8 cellular contexts compared by ENCODE assay signal in genomic region chr1:20788489-20788795, GRCh38. TPM values are rescaled to one million over a fixed set of nuclear protein-coding genes. Genes with fewer than 3 reads are reported as not detected.
DNase-seq lines count a peak whose midpoint lies in the region; FAIRE-seq and TF ChIP-seq lines count a peak whose summit lies in the region.
"Had no signal": no experiment of that assay in that cellular context is flagged by ENCODE, and none has a peak within 500 bp of the region (broad histone marks: within the 10 kb centered on the region; RNA-seq: fewer than 3 reads in every experiment).

No MANE protein-coding gene starts in this region.

- H3K9me3 ChIP-seq in H9 (ENCODE audit: control insufficient read depth, low read depth, low read length) (no peaks in the 10 kb centered on the region), endothelial cell of umbilical vein (replicated peaks; ENCODE audit: control insufficient read depth, insufficient read depth, low read length) (no peaks in the 10 kb centered on the region), skeletal muscle tissue (ENCODE audit: control insufficient read depth in 3 of 3, low read length in 3 of 3) (no peaks in the 10 kb centered on the region), Peyer's patch (no peaks in the 10 kb centered on the region)

- H2BK5ac ChIP-seq in H9 (ENCODE audit: insufficient read length, low read length), result no peak overlapping the region

- H3T11ph ChIP-seq in H9 (ENCODE audit: low read length), result no peak overlapping the region

- no CpG with 5 or more reads among the region's 8 CpGs for WGBS in H9 (ENCODE audit: extremely low coverage, insufficient read length, low lambda C conversion rate)

- H4K5ac ChIP-seq in H9 (ENCODE audit: insufficient read length, low read depth, low read length), result no peak overlapping the region

- CTCF ChIA-PET in RWPE1 (lab: Yijun Ruan, JAX), result interaction anchor here (0.6 to 0.8 kb wide), 2 partner anchors 13 to 14 kb away, joined by 3 to 5 read pairs; no protein-coding TSS in a partner anchor
- CTCF ChIA-PET in endothelial cell of umbilical vein (lab: Charles Lee), result interaction anchor here (0.7 to 4.7 kb wide), 4 partner anchors 13 to 407 kb away, joined by 3 to 49 read pairs (median 4); no protein-coding TSS in a partner anchor

- H3K9ac ChIP-seq in H9 (ENCODE audit: extremely low read depth, insufficient read length, low read length) (peak overlapping the region; percentile 91), endothelial cell of umbilical vein (replicated peaks; ENCODE audit: extremely low read depth, insufficient read depth, low read length) (no peak overlapping the region), skeletal muscle tissue (ENCODE audit: low read depth in 1 of 3, low read length in 3 of 3) (no peak overlapping the region)

- no peak overlapping the region for H3K4ac ChIP-seq in H9 (ENCODE audit: low read depth, low read length)

- H3K9me3 Mint-ChIP-seq in H9, result no peaks in the 10 kb centered on the region; a peak in 1 of 5 replicates

- H3K27ac ChIP-seq in H9 (ENCODE audit: insufficient read length, low read depth, low read length) (no peak overlapping the region), RWPE1 (peak overlapping the region; percentile 68), endothelial cell of umbilical vein (ENCODE audit: insufficient read depth, low read depth, low read length) (no peak overlapping the region), skeletal muscle tissue (ENCODE audit: low read depth, low read length) (peak overlapping the region; percentile 94), Peyer's patch (no peak overlapping the region)

- no peak overlapping the region for H2BK120ac ChIP-seq in H9 (ENCODE audit: low read depth, low read length, poor library complexity, severe bottlenecking)

- peaks cover 0 to 5% (median 0%) of the 10 kb centered on the region in 3 experiments; a peak in 3 of 7 replicates for H3K36me3 Mint-ChIP-seq in H9 (ENCODE audit: insufficient read depth in 1 of 3, low read depth in 3 of 3)

- H2BK20ac ChIP-seq in H9 (ENCODE audit: low read depth, low read length, poor library complexity, severe bottlenecking), result no peak overlapping the region

- intact Hi-C loops in endothelial cell of umbilical vein (cut with micrococcal nuclease), result loop anchor here (5.0 kb wide), 2 partner anchors 91 to 389 kb away; partner anchors contain the start of gene EIF4G3

- no peaks in the 10 kb centered on the region for H4K20me1 ChIP-seq in H9 (ENCODE audit: control insufficient read depth, insufficient read depth, insufficient read length)
- no peaks in the 10 kb centered on the region for H4K20me1 ChIP-seq in endothelial cell of umbilical vein (replicated peaks; ENCODE audit: control insufficient read depth, extremely low read depth, insufficient read depth, low read length)

- no peaks in the 10 kb centered on the region for H3K27me3 ChIP-seq in H9 (ENCODE audit: insufficient read depth, low read length)
- no peaks in the 10 kb centered on the region for H3K27me3 ChIP-seq in endothelial cell of umbilical vein (ENCODE audit: control insufficient read depth in 2 of 2, insufficient read depth in 2 of 2, low read length in 2 of 2)
- no peaks in the 10 kb centered on the region for H3K27me3 ChIP-seq in skeletal muscle tissue (ENCODE audit: control insufficient read depth in 3 of 3, insufficient read depth in 3 of 3, low read length in 3 of 3)
- no peaks in the 10 kb centered on the region for H3K27me3 ChIP-seq in Peyer's patch

- no peaks in the 10 kb centered on the region for H3K9me1 ChIP-seq in endothelial cell of umbilical vein (replicated peaks; ENCODE audit: control insufficient read depth, extremely low read depth, insufficient read depth, low read length)

- H3K4me1 ChIP-seq in H9 (ENCODE audit: insufficient read depth, low read length), result no peaks in the 10 kb centered on the region
- peaks cover 13% of the 10 kb centered on the region for H3K4me1 ChIP-seq in endothelial cell of umbilical vein (ENCODE audit: control insufficient read depth, extremely low read depth, insufficient read depth, low read length)
- H3K4me1 ChIP-seq in skeletal muscle tissue (ENCODE audit: control insufficient read depth in 3 of 3, insufficient read depth in 3 of 3, low read length in 3 of 3), result peaks cover 0 to 23% (median 8%) of the 10 kb centered on the region in 3 donors
- H3K4me1 ChIP-seq in Peyer's patch, result peaks cover 3 to 20% (median 6%) of the 10 kb centered on the region in 4 donors

- no peak for TF ChIP-seq POLR2A in endothelial cell of umbilical vein (IDR thresholded peaks at IDR 0.05; ENCODE audit: low read depth, low read length)
- TF ChIP-seq POLR2A in Peyer's patch (IDR thresholded peaks at IDR 0.05), result no peak

- peaks cover 8% of the 10 kb centered on the region for H3K23me2 ChIP-seq in H9 (ENCODE audit: insufficient read length, low read depth, low read length, poor library complexity, severe bottlenecking)

- H3K14ac ChIP-seq in H9 (ENCODE audit: insufficient read depth, low read length), result no peak overlapping the region

- no peak overlapping the region for H3K23ac ChIP-seq in H9 (ENCODE audit: insufficient read length, low read depth, low read length)

- peak; percentile 8 for FAIRE-seq in endothelial cell of umbilical vein (lab: Jason Lieb, UNC)

- H3K36me3 ChIP-seq in endothelial cell of umbilical vein (ENCODE audit: control insufficient read depth in 2 of 2, extremely low read depth in 1 of 2, insufficient read depth in 2 of 2, low read length in 2 of 2), result no peaks in the 10 kb centered on the region
- no peaks in the 10 kb centered on the region for H3K36me3 ChIP-seq in skeletal muscle tissue (ENCODE audit: control insufficient read depth in 3 of 3, insufficient read depth in 3 of 3, low read length in 3 of 3)
- no peaks in the 10 kb centered on the region for H3K36me3 ChIP-seq in Peyer's patch

- H3K18ac ChIP-seq in H9 (ENCODE audit: insufficient read length, low read depth, low read length), result no peak overlapping the region

- peak overlapping the region; percentile 90 to 97 for H3K4me3 Mint-ChIP-seq in H9

- H4K91ac ChIP-seq in H9 (ENCODE audit: insufficient read length, low read depth, low read length), result no peak overlapping the region

- BruUV-seq in endothelial cell of umbilical vein (replicated peaks; lab: Mats Ljungman, UMichigan), result no TSS peak

- peaks cover 4% of the 10 kb centered on the region for H3K79me1 ChIP-seq in H9 (ENCODE audit: insufficient read depth, low read depth, low read length, poor library complexity, severe bottlenecking)

- no peak overlapping the region for H3K56ac ChIP-seq in H9 (ENCODE audit: insufficient read length, low read depth, low read length)

- H2BK12ac ChIP-seq in H9 (ENCODE audit: insufficient read length, low read depth, low read length), result no peak overlapping the region

- H3K79me2 ChIP-seq in H9 (ENCODE audit: insufficient read depth, low read length), result peaks cover 13% of the 10 kb centered on the region
- peaks cover 30% of the 10 kb centered on the region for H3K79me2 ChIP-seq in endothelial cell of umbilical vein (ENCODE audit: control insufficient read depth, insufficient read depth, low read length)

- peak overlapping the region in 2 of 3 experiments; percentile 98 to 99; a peak in 2 of 7 replicates for H3K27ac Mint-ChIP-seq in H9

- DNase-seq in H9 (no peak), RWPE1 (ENCODE audit: low spot score) (no peak), endothelial cell of umbilical vein (ENCODE audit: low read depth, low spot score) (no peak), Peyer's patch (no peak), iPS-NIHi7 (ENCODE audit: extremely low spot score) (no peak), DMS153 treated with DMSO at 0.1 percent for 48 hours (lab: John Stamatoyannopoulos, UW; ENCODE audit: unreplicated experiment) (no peak)
- DNase-seq: NCI-H526 treated with DMSO at 0.1 percent for 48 hours had no signal

- H2AFZ ChIP-seq in H9 (ENCODE audit: low read length) (no peak overlapping the region), endothelial cell of umbilical vein (ENCODE audit: low read depth, low read length) (no peak overlapping the region)

- peaks cover 21 to 24% of the 10 kb centered on the region in 2 experiments for H3K4me1 Mint-ChIP-seq in H9

- H3K27me3 Mint-ChIP-seq in H9 (ENCODE audit: low read depth), result 0 out of 2 replicates have a peak, but pooled peaks cover 2% of the 10 kb centered on the region

- POLR2A ChIA-PET in RWPE1 (lab: Yijun Ruan, JAX; ENCODE audit: low non-redundant PET) (no interaction called here), endothelial cell of umbilical vein (lab: Charles Lee) (interaction anchor here (0.7 kb wide), 1 partner anchor 36 kb away, joined by 4 read pairs; no protein-coding TSS in a partner anchor)

- TF ChIP-seq CTCF in H9 (conservative IDR thresholded peaks at IDR 0.05), result no peak
- no peak for TF ChIP-seq CTCF in RWPE1 (conservative IDR thresholded peaks at IDR 0.05; ENCODE audit: low read depth)
- no peak for TF ChIP-seq CTCF in endothelial cell of umbilical vein (IDR thresholded peaks at IDR 0.05; ENCODE audit: extremely low read depth in 1 of 2, insufficient read depth in 1 of 2, low read depth in 1 of 2, low read length in 2 of 2)
- TF ChIP-seq CTCF in Peyer's patch (IDR thresholded peaks at IDR 0.05), result no peak

- no peak overlapping the region for H2AK5ac ChIP-seq in H9 (ENCODE audit: insufficient read length, low read length)

- dilution Hi-C loops in endothelial cell of umbilical vein (cut with MboI; ENCODE audit: extremely low pct_ligation_motif_present, low sequenced_read_pairs), result no loop called here

- no peak overlapping the region for H4K8ac ChIP-seq in H9 (replicated peaks; ENCODE audit: insufficient read length, low read depth, low read length)

- no peak overlapping the region for H2BK15ac ChIP-seq in H9 (ENCODE audit: low read depth, low read length)

- H3K4me2 ChIP-seq in H9 (ENCODE audit: insufficient read depth, insufficient read length, low read length), result peak overlapping the region; percentile 97
- H3K4me2 ChIP-seq in endothelial cell of umbilical vein (ENCODE audit: insufficient read depth, low read length), result peak overlapping the region; percentile 80

- H3K4me3 ChIP-seq in endothelial cell of umbilical vein (replicated peaks in 1 of 3; ENCODE audit: insufficient read depth in 1 of 3, low read depth in 1 of 3, low read length in 3 of 3) (no peak overlapping the region), skeletal muscle tissue (ENCODE audit: low read length in 3 of 3) (no peak overlapping the region), Peyer's patch (no peak overlapping the region)

RNA-seq across cellular contexts. Expression of gene HP1BP3, which starts 1.3 kb away (rescaled TPM):
- total RNA-seq in H9 (2021) (127 TPM in 2 replicates), endothelial cell of umbilical vein (228 and 231 TPM in 2 replicates), skeletal muscle tissue (192 TPM), Peyer's patch (1,000 to 10,000 TPM in 1 of 4 donors, 100 to 1,000 TPM in 3; 259 to 1,144 (median 287) TPM)
- 78.1 and 87.2 TPM in 2 replicates for polyA plus RNA-seq in endothelial cell of umbilical vein
- polyA plus RNA-seq in endothelial cell of umbilical vein (2011; cell fraction: cytosol; rRNA removed), result 129 and 133 TPM in 2 replicates
- polyA plus RNA-seq in endothelial cell of umbilical vein (2011; cell fraction: nucleus; rRNA removed), result 234 and 329 TPM in 2 replicates
- 98.7 and 131 TPM in 2 replicates for polyA plus RNA-seq in endothelial cell of umbilical vein (2012)
- polyA minus RNA-seq in endothelial cell of umbilical vein, result 78.1 and 84.7 TPM in 2 replicates
- polyA minus RNA-seq in endothelial cell of umbilical vein (2011; cell fraction: cytosol; rRNA and poly(A)+ RNA removed), result 105 TPM
- 86.3 and 131 TPM in 2 replicates for polyA minus RNA-seq in endothelial cell of umbilical vein (2011; cell fraction: nucleus; rRNA and poly(A)+ RNA removed)

RNA-seq across cellular contexts. Expression of gene SH2D5, which starts 55.9 kb away (rescaled TPM):
- total RNA-seq in H9 (2021) (7.2 and 8.7 TPM in 2 replicates), endothelial cell of umbilical vein (1.0 and 2.4 TPM in 2 replicates), skeletal muscle tissue (under 0.01 TPM), Peyer's patch (not detected)
- 0.18 and 0.23 TPM in 2 replicates for polyA plus RNA-seq in endothelial cell of umbilical vein
- 0.13 and 0.17 TPM in 2 replicates for polyA plus RNA-seq in endothelial cell of umbilical vein (2011; cell fraction: cytosol; rRNA removed)
- 0.97 and 1.4 TPM in 2 replicates for polyA plus RNA-seq in endothelial cell of umbilical vein (2011; cell fraction: nucleus; rRNA removed)
- 0.59 and 0.84 TPM in 2 replicates for polyA plus RNA-seq in endothelial cell of umbilical vein (2012)
- 0.22 and 0.28 TPM in 2 replicates for polyA minus RNA-seq in endothelial cell of umbilical vein
- not detected for polyA minus RNA-seq in endothelial cell of umbilical vein (2011; cell fraction: cytosol; rRNA and poly(A)+ RNA removed)
- 0.34 and 0.72 TPM in 2 replicates for polyA minus RNA-seq in endothelial cell of umbilical vein (2011; cell fraction: nucleus; rRNA and poly(A)+ RNA removed)

Comparison
In these comparisons a context has a peak if more than half of its experiments do, and no peak if none do; other contexts are left out.
1. H3K27ac ChIP-seq: peak in RWPE1 (single experiment) and skeletal muscle tissue (single experiment); none in H9 (single experiment), endothelial cell of umbilical vein (single experiment) and Peyer's patch (0 of 4).